Comparison of ENCODE assay signal across 8 cellular contexts in the genomic region with DNA sequence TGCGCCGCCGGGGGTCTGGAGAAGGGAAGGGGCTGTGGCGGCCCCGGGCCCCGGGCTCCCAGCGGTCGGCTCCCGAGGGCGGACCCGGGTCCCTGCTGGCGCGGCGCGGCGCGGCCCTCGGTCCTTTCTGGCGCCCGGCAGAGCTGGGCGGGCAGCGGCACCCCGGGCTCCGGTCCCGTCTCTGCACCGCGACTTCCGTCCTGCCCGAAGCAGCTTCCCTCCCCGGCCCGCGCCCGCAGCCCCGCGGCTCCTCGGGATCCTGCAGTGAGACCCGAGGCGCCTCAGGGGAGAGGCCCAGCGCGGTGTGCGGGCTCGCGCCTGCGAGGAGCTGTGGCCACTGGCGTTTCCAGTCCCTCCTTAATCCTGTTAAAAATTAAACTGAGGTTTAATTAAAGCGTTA. TPM values are rescaled to one million over a fixed set of nuclear protein-coding genes. Genes with fewer than 3 reads are reported as not detected.
A peak's percentile ranks its signal among the peaks of the same experiment; 100 is the strongest.
DNase-seq lines count a peak whose midpoint lies in the region; ATAC-seq and TF ChIP-seq lines count a peak whose summit lies in the region.
"Not testable (repeated sequence)": the region's sequence is repeated elsewhere in the genome, so short reads cannot be mapped to it uniquely, and the experiment has no call there.

No MANE protein-coding gene starts in this region.

- H3K4me1 Mint-ChIP-seq in activated CD8-positive, alpha-beta T cell treated with anti-CD3 and anti-CD28 coated beads for 36 hours (ENCODE audit: low read depth) = not testable (repeated sequence)
- H3K4me1 Mint-ChIP-seq in stimulated activated memory B cell treated with anti-CD40 and anti-IgM and Interleukin-4, amounts not matched to agents 10 μg/mL and 1 μg/mL and 100 μg/mL, for 72 hours = peaks cover 13% of the 10 kb centered on the region

- not testable (repeated sequence) for H3K4me3 Mint-ChIP-seq in activated CD8-positive, alpha-beta T cell treated with anti-CD3 and anti-CD28 coated beads for 36 hours; stimulated activated memory B cell treated with anti-CD40 and anti-IgM and Interleukin-4, amounts not matched to agents 10 μg/mL and 1 μg/mL and 100 μg/mL, for 72 hours

- ATAC-seq in GM18511 (IDR thresholded peaks at IDR 0.05; ENCODE audit: unreplicated experiment) = peak; percentile 66
- peak; percentile 57 for ATAC-seq in GM19397 (IDR thresholded peaks at IDR 0.05; ENCODE audit: unreplicated experiment)
- ATAC-seq in GM21786 (IDR thresholded peaks at IDR 0.05; ENCODE audit: unreplicated experiment) = peak; percentile 50
- peak; percentile 49 for ATAC-seq in HG02981 (IDR thresholded peaks at IDR 0.05; ENCODE audit: unreplicated experiment)
- ATAC-seq in HG03457 (IDR thresholded peaks at IDR 0.05; ENCODE audit: unreplicated experiment) = peak; percentile 52
- peak; percentile 67 for ATAC-seq in activated CD8-positive, alpha-beta T cell treated with anti-CD3 and anti-CD28 coated beads for 36 hours
- peak; percentile 88 for ATAC-seq in left ventricle myocardium superior
- ATAC-seq in stimulated activated memory B cell treated with anti-CD40 and anti-IgM and Interleukin-4, amounts not matched to agents 10 μg/mL and 1 μg/mL and 100 μg/mL, for 72 hours = peak; percentile 79

- not testable (repeated sequence) for H3K27me3 Mint-ChIP-seq in activated CD8-positive, alpha-beta T cell treated with anti-CD3 and anti-CD28 coated beads for 36 hours; stimulated activated memory B cell treated with anti-CD40 and anti-IgM and Interleukin-4, amounts not matched to agents 10 μg/mL and 1 μg/mL and 100 μg/mL, for 72 hours

- not testable (repeated sequence) for DNase-seq in activated CD8-positive, alpha-beta T cell treated with anti-CD3 and anti-CD28 coated beads for 36 hours; left ventricle myocardium superior

- not testable (repeated sequence) for TF ChIP-seq CTCF in activated CD8-positive, alpha-beta T cell treated with anti-CD3 and anti-CD28 coated beads for 36 hours (IDR thresholded peaks at IDR 0.05)

- H3K9me3 Mint-ChIP-seq in activated CD8-positive, alpha-beta T cell treated with anti-CD3 and anti-CD28 coated beads for 36 hours; stimulated activated memory B cell treated with anti-CD40 and anti-IgM and Interleukin-4, amounts not matched to agents 10 μg/mL and 1 μg/mL and 100 μg/mL, for 72 hours: not testable (repeated sequence)

- POLR2A ChIA-PET in activated CD8-positive, alpha-beta T cell treated with anti-CD3 and anti-CD28 coated beads for 36 hours (lab: Charles Lee) = not testable (repeated sequence)

- not testable (repeated sequence) for H3K27ac Mint-ChIP-seq in activated CD8-positive, alpha-beta T cell treated with anti-CD3 and anti-CD28 coated beads for 36 hours; stimulated activated memory B cell treated with anti-CD40 and anti-IgM and Interleukin-4, amounts not matched to agents 10 μg/mL and 1 μg/mL and 100 μg/mL, for 72 hours

- intact Hi-C loops in activated CD8-positive, alpha-beta T cell treated with anti-CD3 and anti-CD28 coated beads for 36 hours (cut with micrococcal nuclease) = loop anchor here (5.0 kb wide), 1 partner anchor 41 kb away; no protein-coding TSS in a partner anchor
- intact Hi-C loops in left ventricle myocardium superior (cut with micrococcal nuclease) = not testable (repeated sequence)

- H3K36me3 Mint-ChIP-seq in activated CD8-positive, alpha-beta T cell treated with anti-CD3 and anti-CD28 coated beads for 36 hours (ENCODE audit: low read depth) = peaks cover 25% of the 10 kb centered on the region
- peaks cover 13% of the 10 kb centered on the region for H3K36me3 Mint-ChIP-seq in stimulated activated memory B cell treated with anti-CD40 and anti-IgM and Interleukin-4, amounts not matched to agents 10 μg/mL and 1 μg/mL and 100 μg/mL, for 72 hours

- CTCF ChIA-PET in activated CD8-positive, alpha-beta T cell treated with anti-CD3 and anti-CD28 coated beads for 36 hours (lab: Charles Lee) = not testable (repeated sequence)

RNA-seq across cellular contexts. Expression of gene ZNF669, which starts 22.4 kb away (rescaled TPM):
- 1 to 10 TPM; 7.6 to 8.0 TPM for total RNA-seq in activated CD8-positive, alpha-beta T cell treated with anti-CD3 and anti-CD28 coated beads for 36 hours
- total RNA-seq in left ventricle myocardium superior = 3.7 TPM

RNA-seq across cellular contexts. Expression of gene ZNF124, which starts 45.2 kb away (rescaled TPM):
- 10 to 100 TPM; 15.5 to 16.8 TPM for total RNA-seq in activated CD8-positive, alpha-beta T cell treated with anti-CD3 and anti-CD28 coated beads for 36 hours
- 7.3 TPM for total RNA-seq in left ventricle myocardium superior

RNA-seq across cellular contexts. Expression of gene ZNF670, which starts 48.0 kb away (rescaled TPM):
- 1 to 10 TPM; 3.3 to 4.0 TPM for total RNA-seq in activated CD8-positive, alpha-beta T cell treated with anti-CD3 and anti-CD28 coated beads for 36 hours
- 1.5 TPM for total RNA-seq in left ventricle myocardium superior
